In the genomic region with DNA sequence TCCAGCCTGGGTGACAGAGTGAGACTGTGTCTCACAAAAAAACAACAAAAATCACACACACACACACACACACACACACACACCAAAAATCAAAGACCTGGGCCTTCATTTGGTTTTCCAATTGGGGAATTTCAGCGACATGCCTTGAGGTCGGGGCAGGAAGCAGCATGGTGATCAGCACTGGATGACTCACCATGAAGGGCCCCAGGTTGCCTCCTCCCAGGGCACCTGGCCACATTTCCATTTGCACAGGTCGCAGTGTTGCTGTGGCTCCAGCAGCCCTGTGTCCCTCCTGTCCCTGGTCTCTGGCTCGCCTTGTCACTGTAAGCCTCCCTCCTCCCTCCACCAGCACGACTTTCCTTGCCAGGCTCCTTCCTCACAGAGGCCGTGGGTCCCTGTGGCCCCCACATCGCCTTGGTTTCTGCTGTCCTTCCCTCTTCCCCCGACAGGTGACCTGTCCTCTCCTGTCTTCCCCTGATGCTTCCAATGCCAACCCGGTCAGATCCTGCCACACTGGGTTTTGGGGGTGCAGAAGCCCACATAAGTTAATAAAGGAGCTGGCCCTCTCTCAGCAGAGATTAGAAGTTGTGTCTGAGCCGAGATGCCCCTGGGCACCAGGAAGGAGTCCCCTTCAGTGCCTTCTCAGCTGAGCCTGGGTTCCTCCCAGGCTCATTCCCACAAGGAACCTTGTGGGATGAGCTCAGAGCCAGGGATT, we compare ENCODE assay signal across 24 cellular contexts.
"Had no signal": no experiment of that assay in that cellular context is flagged by ENCODE, and none has a peak within 500 bp of the region (broad histone marks: within the 10 kb centered on the region; RNA-seq: fewer than 3 reads in every experiment).

No MANE protein-coding gene starts in this region.

- H3K27ac Mint-ChIP-seq: activated CD4-positive, alpha-beta memory T cell treated with anti-CD3 and anti-CD28 coated beads, Interleukin-2, amount 10 ng/mL, durations not matched to agents 7 days and 5 days; activated naive CD4-positive, alpha-beta T cell treated with anti-CD3 and anti-CD28 coated beads, Interleukin-2, amount 50 U/mL, for 24 hours; activated T-cell treated with anti-CD3 and anti-CD28 coated beads, Interleukin-2, amount 50 U/mL, for 72 hours; mesothelial cell of epicardium; nephron had no signal

- H3K9me3 Mint-ChIP-seq: activated CD4-positive, alpha-beta memory T cell treated with anti-CD3 and anti-CD28 coated beads, Interleukin-2, amount 10 ng/mL, durations not matched to agents 7 days and 5 days had no signal

- H3K27ac ChIP-seq: ascending aorta, esophagus squamous epithelium, heart right ventricle, right lobe of liver, stomach, vagina had no signal

- ATAC-seq: activated T-cell treated with anti-CD3 and anti-CD28 coated beads, Interleukin-2, amount 50 U/mL, for 72 hours; heart right ventricle; left cardiac atrium; right lobe of liver had no signal

- H3K36me3 ChIP-seq: right lobe of liver, vagina had no signal

- H3K36me3 Mint-ChIP-seq: activated naive CD4-positive, alpha-beta T cell treated with anti-CD3 and anti-CD28 coated beads, Interleukin-2, amount 50 U/mL, for 24 hours had no signal

- H3K27me3 Mint-ChIP-seq: activated naive CD4-positive, alpha-beta T cell treated with anti-CD3 and anti-CD28 coated beads, Interleukin-2, amount 50 U/mL, for 24 hours had no signal

- H3K4me1 ChIP-seq: ascending aorta, vagina had no signal

- H3K27me3 ChIP-seq: ascending aorta, heart right ventricle, right lobe of liver, stomach, vagina had no signal

- H3K4me3 Mint-ChIP-seq: activated CD4-positive, alpha-beta memory T cell treated with anti-CD3 and anti-CD28 coated beads, Interleukin-2, amount 10 ng/mL, durations not matched to agents 7 days and 5 days; activated naive CD4-positive, alpha-beta T cell treated with anti-CD3 and anti-CD28 coated beads, Interleukin-2, amount 50 U/mL, for 24 hours; activated T-cell treated with anti-CD3 and anti-CD28 coated beads, Interleukin-2, amount 50 U/mL, for 72 hours; mesothelial cell of epicardium; nephron had no signal

- H3K4me3 ChIP-seq: ascending aorta, esophagus squamous epithelium, heart right ventricle, right lobe of liver, stomach, vagina had no signal

- DNase-seq: activated CD4-positive, alpha-beta memory T cell treated with anti-CD3 and anti-CD28 coated beads, Interleukin-2, amount 10 ng/mL, durations not matched to agents 7 days and 5 days; activated CD4-positive, alpha-beta T cell treated with anti-CD3 and anti-CD28 coated beads for 48 hours; activated CD4-positive, CD25-positive, alpha-beta regulatory T cell; activated CD8-positive, alpha-beta memory T cell treated with anti-CD3 and anti-CD28 coated beads, Interleukin-2, amount 50 U/mL, for 4 hours; activated gamma-delta T cell; activated T-cell treated with anti-CD3 and anti-CD28 coated beads, Interleukin-2, amount 50 U/mL, for 72 hours; cerebellar nuclear complex; cortex of kidney; effector CD4-positive, alpha-beta T cell; esophagus squamous epithelium; heart right ventricle; left cardiac atrium; right lobe of liver; small intestine; stimulated activated CD4-positive, alpha-beta T cell treated with anti-CD3 and anti-CD28 coated beads, Interleukin-15, amount 100 ng/mL, for 24 hours; stimulated activated CD4-positive, alpha-beta T cell treated with anti-CD3 and anti-CD28 coated beads, Interleukin-2, amount 100 ng/mL, for 48 hours; stomach; SW 1271; trophoblast cell had no signal

- H3K4me1 Mint-ChIP-seq: activated naive CD4-positive, alpha-beta T cell treated with anti-CD3 and anti-CD28 coated beads, Interleukin-2, amount 50 U/mL, for 24 hours had no signal

- H3K9me3 ChIP-seq: right lobe of liver, vagina had no signal
